30 cellular contexts compared by ENCODE assay signal in the genomic region with DNA sequence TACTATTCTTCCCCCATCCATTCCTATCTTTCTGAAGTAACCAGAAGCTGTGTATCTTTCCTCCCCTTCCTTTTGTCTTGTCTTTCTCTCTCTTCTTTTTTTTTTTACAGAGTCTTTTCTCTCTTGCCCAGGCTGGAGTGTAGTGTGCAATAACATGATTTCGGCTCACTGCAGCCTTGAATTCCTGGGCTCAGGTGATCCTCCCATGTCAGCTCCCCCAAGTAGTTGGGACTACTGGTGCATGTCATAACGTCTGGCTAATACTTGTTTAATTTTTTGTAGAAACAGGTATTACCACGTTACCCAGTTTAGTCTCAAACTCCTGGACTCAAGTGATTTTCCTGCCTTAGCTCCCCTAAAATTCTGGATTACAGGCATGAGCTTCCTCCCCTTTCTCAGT.
"Had no signal": no experiment of that assay in that cellular context is flagged by ENCODE, and none has a peak within 500 bp of the region (broad histone marks: within the 10 kb centered on the region; RNA-seq: fewer than 3 reads in every experiment).

No MANE protein-coding gene starts in this region.

- H3K4me1 ChIP-seq: neural progenitor cell, parathyroid adenoma, psoas muscle, spleen, suprapubic skin, testis, tibial nerve, upper lobe of left lung, vagina had no signal

- FAIRE-seq: urothelium cell line had no signal

- DNase-seq: naive thymus-derived CD4-positive, alpha-beta T cell; natural killer cell; occipital lobe; ovary; posterior cingulate gyrus; psoas muscle; right cardiac atrium; spleen; stimulated activated CD4-positive, alpha-beta T cell treated with anti-CD3 and anti-CD28 coated beads, Interleukin-12 subunit alpha, Interleukin-12 subunit beta, amount 100 ng/mL, for 4 hours; stimulated activated CD4-positive, alpha-beta T cell treated with anti-CD3 and anti-CD28 coated beads, Interleukin-1b, Interleukin-23, amount 100 ng/mL, for 48 hours; stimulated activated CD4-positive, alpha-beta T cell treated with anti-CD3 and anti-CD28 coated beads, Interleukin-4, amount 100 ng/mL, for 1 hour; stimulated activated CD4-positive, alpha-beta T cell treated with anti-CD3 and anti-CD28 coated beads, Interleukin-4, amount 100 ng/mL, for 4 hours; stimulated activated CD8-positive, alpha-beta memory T cell treated with anti-CD3 and anti-CD28 coated beads, Interleukin-4, amount 100 ng/mL, for 48 hours; stimulated activated naive CD4-positive, alpha-beta T cell; stimulated activated naive CD8-positive, alpha-beta T cell treated with anti-CD3 and anti-CD28 coated beads, Interleukin-15, amount 100 ng/mL, for 72 hours; stimulated activated naive CD8-positive, alpha-beta T cell treated with anti-CD3 and anti-CD28 coated beads, Interleukin-15, Interleukin-2, amounts not matched to agents 100 U/mL and 50 U/mL, for 24 hours; substantia nigra; testis; trophoblast cell; upper lobe of left lung had no signal

- H3K9ac ChIP-seq: neural progenitor cell, parathyroid adenoma had no signal

- H3K4me3 ChIP-seq: neural progenitor cell, ovary, psoas muscle, skin epidermis, smooth muscle cell, spleen, suprapubic skin, testis, tibial nerve, upper lobe of left lung, vagina had no signal

- ATAC-seq: naive thymus-derived CD4-positive, alpha-beta T cell; natural killer cell; psoas muscle; right cardiac atrium; sciatic nerve; stimulated activated memory B cell treated with anti-CD40 and anti-IgM and Interleukin-4, amounts not matched to agents 10 μg/mL and 1 μg/mL and 100 μg/mL, for 72 hours; stimulated activated naive CD8-positive, alpha-beta T cell treated with anti-CD3 and anti-CD28 coated beads, Interleukin-15, amount 100 ng/mL, for 72 hours; stimulated activated naive CD8-positive, alpha-beta T cell treated with anti-CD3 and anti-CD28 coated beads, Interleukin-15, Interleukin-2, amounts not matched to agents 100 U/mL and 50 U/mL, for 24 hours had no signal

- H2AFZ ChIP-seq: neural progenitor cell, parathyroid adenoma had no signal

- H3K9me3 ChIP-seq: ovary, suprapubic skin, testis, upper lobe of left lung, vagina had no signal

- H3K4me2 ChIP-seq: neural progenitor cell, smooth muscle cell had no signal

- H3K27ac ChIP-seq: neural progenitor cell, ovary, parathyroid adenoma, psoas muscle, skin epidermis, spleen, suprapubic skin, testis, tibial nerve, upper lobe of left lung, vagina had no signal

- H3K27me3 ChIP-seq: ovary, testis, tibial nerve, upper lobe of left lung, vagina had no signal

- H3K36me3 ChIP-seq: neural progenitor cell, ovary, spleen, suprapubic skin, tibial nerve, upper lobe of left lung, vagina had no signal

- H3K79me2 ChIP-seq: parathyroid adenoma had no signal
